In the genomic region with DNA sequence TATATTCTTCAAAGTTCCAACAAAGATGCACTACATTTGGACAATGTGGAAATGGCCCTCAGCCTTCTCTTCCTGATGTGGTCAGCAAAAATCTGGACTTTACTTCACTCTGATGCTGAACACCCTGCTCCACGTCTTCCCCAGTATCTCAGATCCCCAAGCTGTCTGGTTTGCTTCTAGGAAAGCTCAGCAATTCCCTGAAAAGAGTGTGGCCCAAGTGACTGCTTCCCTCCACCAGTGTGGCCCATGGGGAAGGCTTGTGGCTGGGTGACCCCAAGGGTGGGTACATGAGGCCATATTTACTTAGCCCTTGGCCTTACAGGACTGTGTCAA, we compare ENCODE assay signal across 4 cellular contexts. TPM values are rescaled to one million over a fixed set of nuclear protein-coding genes. Genes with fewer than 3 reads are reported as not detected.
"Had no signal": no experiment of that assay in that cellular context is flagged by ENCODE, and none has a peak within 500 bp of the region (broad histone marks: within the 10 kb centered on the region; RNA-seq: fewer than 3 reads in every experiment).

No MANE protein-coding gene starts in this region.

RNA-seq across cellular contexts. Expression of gene FCGR2A, which starts 8.2 kb away (rescaled TPM):
- total RNA-seq: activated CD4-positive, alpha-beta T cell treated with anti-CD3 and anti-CD28 coated beads, Interleukin-2, amount 10 ng/mL, durations not matched to agents 7 days and 5 days; endothelial cell of umbilical vein; osteocyte had no signal
- polyA plus RNA-seq: endothelial cell of umbilical vein had no signal

RNA-seq across cellular contexts. Expression of gene HSPA6, which starts 10.9 kb away (rescaled TPM):
- total RNA-seq: osteocyte had no signal

RNA-seq across cellular contexts. Expression of gene FCGR3A, which starts 36.2 kb away (rescaled TPM):
- total RNA-seq: activated CD4-positive, alpha-beta T cell treated with anti-CD3 and anti-CD28 coated beads, Interleukin-2, amount 10 ng/mL, durations not matched to agents 7 days and 5 days; endothelial cell of umbilical vein; osteocyte; SJCRH30 had no signal
- polyA plus RNA-seq: endothelial cell of umbilical vein had no signal
